20 cellular contexts compared by ENCODE assay signal in the genomic region with DNA sequence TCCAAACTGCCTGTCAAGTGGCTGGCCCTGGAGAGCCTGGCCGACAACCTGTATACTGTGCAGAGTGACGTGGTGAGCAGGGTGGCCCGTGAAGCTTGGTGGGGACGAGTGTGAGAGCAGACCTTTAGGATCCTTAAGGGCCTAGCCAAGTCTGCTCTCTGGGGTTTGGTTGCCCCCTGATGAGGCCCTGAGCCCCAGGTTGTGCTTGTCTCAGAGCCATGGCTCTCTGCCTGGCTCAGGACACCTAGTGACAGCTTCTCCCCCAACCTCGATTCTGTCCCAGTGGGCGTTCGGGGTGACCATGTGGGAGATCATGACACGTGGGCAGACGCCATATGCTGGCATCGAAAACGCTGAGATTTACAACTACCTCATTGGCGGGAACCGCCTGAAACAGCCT. TPM values are rescaled to one million over a fixed set of nuclear protein-coding genes. Genes with fewer than 3 reads are reported as not detected.
"Had no signal": no experiment of that assay in that cellular context is flagged by ENCODE, and none has a peak within 500 bp of the region (broad histone marks: within the 10 kb centered on the region; RNA-seq: fewer than 3 reads in every experiment).

No MANE protein-coding gene starts in this region.

- H3K4me2 ChIP-seq: hepatocyte had no signal

- H2AFZ ChIP-seq: hepatocyte, parathyroid adenoma had no signal

- H3K27ac ChIP-seq: foreskin keratinocyte, hepatocyte, parathyroid adenoma, psoas muscle, right lobe of liver had no signal

- H3K27ac Mint-ChIP-seq: effector memory CD8-positive, alpha-beta T cell; naive thymus-derived CD4-positive, alpha-beta T cell; stimulated activated effector memory CD8-positive, alpha-beta T cell treated with anti-CD3 and anti-CD28 coated beads, Interleukin-12 subunit alpha, Interleukin-12 subunit beta, amount 100 ng/mL, for 72 hours had no signal

- H3K9me3 ChIP-seq: psoas muscle, right lobe of liver, testis, tibial nerve had no signal

- H3K9me3 Mint-ChIP-seq: effector memory CD8-positive, alpha-beta T cell; stimulated activated effector memory CD8-positive, alpha-beta T cell treated with anti-CD3 and anti-CD28 coated beads, Interleukin-12 subunit alpha, Interleukin-12 subunit beta, amount 100 ng/mL, for 72 hours had no signal

- ATAC-seq: effector memory CD8-positive, alpha-beta T cell; foreskin keratinocyte; left colon; left ventricle myocardium superior; naive thymus-derived CD4-positive, alpha-beta T cell; psoas muscle; right lobe of liver; stimulated activated effector memory CD8-positive, alpha-beta T cell treated with anti-CD3 and anti-CD28 coated beads, Interleukin-12 subunit alpha, Interleukin-12 subunit beta, amount 100 ng/mL, for 72 hours; stimulated activated naive CD8-positive, alpha-beta T cell treated with anti-CD3 and anti-CD28 coated beads, Interleukin-15, Interleukin-2, amounts not matched to agents 100 U/mL and 50 U/mL, for 24 hours had no signal

- H3K36me3 Mint-ChIP-seq: naive thymus-derived CD4-positive, alpha-beta T cell; stimulated activated effector memory CD8-positive, alpha-beta T cell treated with anti-CD3 and anti-CD28 coated beads, Interleukin-12 subunit alpha, Interleukin-12 subunit beta, amount 100 ng/mL, for 72 hours had no signal

- H3K4me1 ChIP-seq: foreskin keratinocyte, parathyroid adenoma, psoas muscle, right lobe of liver had no signal

- H3K4me1 Mint-ChIP-seq: naive thymus-derived CD4-positive, alpha-beta T cell had no signal

- H3K4me3 Mint-ChIP-seq: effector memory CD8-positive, alpha-beta T cell; naive thymus-derived CD4-positive, alpha-beta T cell; stimulated activated effector memory CD8-positive, alpha-beta T cell treated with anti-CD3 and anti-CD28 coated beads, Interleukin-12 subunit alpha, Interleukin-12 subunit beta, amount 100 ng/mL, for 72 hours had no signal

- H3K27me3 ChIP-seq: foreskin keratinocyte, hepatocyte, right lobe of liver, testis, tibial nerve had no signal

- H3K36me3 ChIP-seq: right lobe of liver had no signal

- DNase-seq: effector memory CD8-positive, alpha-beta T cell; foreskin keratinocyte; head of caudate nucleus; kidney; left colon; left ventricle myocardium superior; mesenchymal stem cell; naive thymus-derived CD4-positive, alpha-beta T cell; psoas muscle; retina; right lobe of liver; stimulated activated CD4-positive, alpha-beta T cell treated with anti-CD3 and anti-CD28 coated beads, Interleukin-4, amount 100 ng/mL, for 1 hour; stimulated activated CD8-positive, alpha-beta memory T cell treated with anti-CD3 and anti-CD28 coated beads, Interleukin-4, amount 100 ng/mL, for 48 hours; stimulated activated naive CD8-positive, alpha-beta T cell treated with anti-CD3 and anti-CD28 coated beads, Interleukin-15, Interleukin-2, amounts not matched to agents 100 U/mL and 50 U/mL, for 24 hours; testis had no signal

- H3K9ac ChIP-seq: parathyroid adenoma had no signal

- H3K27me3 Mint-ChIP-seq: effector memory CD8-positive, alpha-beta T cell had no signal

- H3K4me3 ChIP-seq: hepatocyte, lung, psoas muscle, right lobe of liver, testis, tibial nerve had no signal

RNA-seq across cellular contexts. Expression of a gene that starts 14.4 kb away (rescaled TPM):
- polyA plus RNA-seq: naive thymus-derived CD4-positive, alpha-beta T cell had no signal

RNA-seq across cellular contexts. Expression of a gene that starts 59.8 kb away (rescaled TPM):
- total RNA-seq: foreskin keratinocyte had no signal
- polyA plus RNA-seq: foreskin keratinocyte; naive thymus-derived CD4-positive, alpha-beta T cell had no signal
